1 cellular context compared by ENCODE assay signal in the genomic region with DNA sequence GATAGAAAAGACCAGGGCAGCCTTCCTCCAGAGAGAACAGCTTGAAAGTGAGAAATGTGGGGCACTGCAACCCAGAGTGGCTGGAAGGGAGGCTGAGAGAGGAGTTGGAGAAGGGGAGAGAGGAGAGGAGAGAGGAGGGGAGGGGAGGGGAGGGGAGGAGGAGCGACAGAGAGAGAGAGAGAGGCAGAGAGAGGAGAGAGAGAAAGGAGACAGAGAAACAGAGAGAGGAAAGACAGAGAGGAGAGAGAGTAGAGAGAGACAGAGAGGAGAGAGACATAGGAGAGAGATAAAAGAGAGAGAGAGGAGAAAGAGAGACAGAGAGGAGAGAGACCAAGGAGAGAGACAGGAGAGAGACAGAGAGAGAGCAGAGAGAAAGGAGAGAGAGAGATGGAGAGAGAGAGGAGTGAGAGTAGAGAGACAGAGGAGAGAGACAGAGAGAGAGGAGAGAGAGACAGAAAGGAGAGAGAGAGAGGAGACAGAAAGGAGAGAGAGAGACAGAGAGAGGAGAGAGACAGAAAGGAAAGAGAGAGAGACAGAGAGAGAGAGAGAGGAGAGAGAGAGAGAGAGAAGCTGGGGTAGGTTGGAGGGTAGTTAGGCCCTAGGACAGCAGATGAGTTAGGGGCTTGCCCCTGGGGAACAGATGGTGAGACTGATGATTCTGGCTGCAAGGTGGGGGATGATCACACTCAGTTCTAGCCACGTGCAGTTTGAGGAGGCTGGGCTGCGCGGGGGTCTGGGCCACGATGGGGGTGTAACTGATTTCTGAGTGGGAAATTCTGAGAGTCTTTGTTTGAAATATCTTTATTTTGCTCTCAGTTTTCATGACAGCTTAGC.
TF ChIP-seq lines count a peak whose summit lies in the region.

No MANE protein-coding gene starts in this region.

TF ChIP-seq in GM23338, 12 proteins besides CTCF, POLR2A, EP300 and RAD21 (continued from another document):
- TF ChIP-seq ZNF114 (CRISPR knock-in tag; IDR thresholded peaks at IDR 0.05) (no peak), CREB1 (CRISPR knock-in tag; IDR thresholded peaks at IDR 0.05; ENCODE audit: low read depth) (no peak), NANOG (IDR thresholded peaks at IDR 0.05; ENCODE audit: borderline replicate concordance) (no peak), STAT1 (IDR thresholded peaks at IDR 0.05; ENCODE audit: unreplicated experiment) (no peak), EZH2 (IDR thresholded peaks at IDR 0.05; ENCODE audit: low read depth, unreplicated experiment) (no peak), EZH2phosphoT487 (IDR thresholded peaks at IDR 0.05; ENCODE audit: unreplicated experiment) (no peak), JUNB (IDR thresholded peaks at IDR 0.05; ENCODE audit: unreplicated experiment) (no peak), POLR2AphosphoS5 (IDR thresholded peaks at IDR 0.05; ENCODE audit: low read depth) (no peak)
- TF ChIP-seq, protein P1, sequence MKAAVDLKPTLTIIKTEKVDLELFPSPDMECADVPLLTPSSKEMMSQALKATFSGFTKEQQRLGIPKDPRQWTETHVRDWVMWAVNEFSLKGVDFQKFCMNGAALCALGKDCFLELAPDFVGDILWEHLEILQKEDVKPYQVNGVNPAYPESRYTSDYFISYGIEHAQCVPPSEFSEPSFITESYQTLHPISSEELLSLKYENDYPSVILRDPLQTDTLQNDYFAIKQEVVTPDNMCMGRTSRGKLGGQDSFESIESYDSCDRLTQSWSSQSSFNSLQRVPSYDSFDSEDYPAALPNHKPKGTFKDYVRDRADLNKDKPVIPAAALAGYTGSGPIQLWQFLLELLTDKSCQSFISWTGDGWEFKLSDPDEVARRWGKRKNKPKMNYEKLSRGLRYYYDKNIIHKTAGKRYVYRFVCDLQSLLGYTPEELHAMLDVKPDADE (IDR thresholded peaks at IDR 0.05): no peak
- TF ChIP-seq, protein P2, sequence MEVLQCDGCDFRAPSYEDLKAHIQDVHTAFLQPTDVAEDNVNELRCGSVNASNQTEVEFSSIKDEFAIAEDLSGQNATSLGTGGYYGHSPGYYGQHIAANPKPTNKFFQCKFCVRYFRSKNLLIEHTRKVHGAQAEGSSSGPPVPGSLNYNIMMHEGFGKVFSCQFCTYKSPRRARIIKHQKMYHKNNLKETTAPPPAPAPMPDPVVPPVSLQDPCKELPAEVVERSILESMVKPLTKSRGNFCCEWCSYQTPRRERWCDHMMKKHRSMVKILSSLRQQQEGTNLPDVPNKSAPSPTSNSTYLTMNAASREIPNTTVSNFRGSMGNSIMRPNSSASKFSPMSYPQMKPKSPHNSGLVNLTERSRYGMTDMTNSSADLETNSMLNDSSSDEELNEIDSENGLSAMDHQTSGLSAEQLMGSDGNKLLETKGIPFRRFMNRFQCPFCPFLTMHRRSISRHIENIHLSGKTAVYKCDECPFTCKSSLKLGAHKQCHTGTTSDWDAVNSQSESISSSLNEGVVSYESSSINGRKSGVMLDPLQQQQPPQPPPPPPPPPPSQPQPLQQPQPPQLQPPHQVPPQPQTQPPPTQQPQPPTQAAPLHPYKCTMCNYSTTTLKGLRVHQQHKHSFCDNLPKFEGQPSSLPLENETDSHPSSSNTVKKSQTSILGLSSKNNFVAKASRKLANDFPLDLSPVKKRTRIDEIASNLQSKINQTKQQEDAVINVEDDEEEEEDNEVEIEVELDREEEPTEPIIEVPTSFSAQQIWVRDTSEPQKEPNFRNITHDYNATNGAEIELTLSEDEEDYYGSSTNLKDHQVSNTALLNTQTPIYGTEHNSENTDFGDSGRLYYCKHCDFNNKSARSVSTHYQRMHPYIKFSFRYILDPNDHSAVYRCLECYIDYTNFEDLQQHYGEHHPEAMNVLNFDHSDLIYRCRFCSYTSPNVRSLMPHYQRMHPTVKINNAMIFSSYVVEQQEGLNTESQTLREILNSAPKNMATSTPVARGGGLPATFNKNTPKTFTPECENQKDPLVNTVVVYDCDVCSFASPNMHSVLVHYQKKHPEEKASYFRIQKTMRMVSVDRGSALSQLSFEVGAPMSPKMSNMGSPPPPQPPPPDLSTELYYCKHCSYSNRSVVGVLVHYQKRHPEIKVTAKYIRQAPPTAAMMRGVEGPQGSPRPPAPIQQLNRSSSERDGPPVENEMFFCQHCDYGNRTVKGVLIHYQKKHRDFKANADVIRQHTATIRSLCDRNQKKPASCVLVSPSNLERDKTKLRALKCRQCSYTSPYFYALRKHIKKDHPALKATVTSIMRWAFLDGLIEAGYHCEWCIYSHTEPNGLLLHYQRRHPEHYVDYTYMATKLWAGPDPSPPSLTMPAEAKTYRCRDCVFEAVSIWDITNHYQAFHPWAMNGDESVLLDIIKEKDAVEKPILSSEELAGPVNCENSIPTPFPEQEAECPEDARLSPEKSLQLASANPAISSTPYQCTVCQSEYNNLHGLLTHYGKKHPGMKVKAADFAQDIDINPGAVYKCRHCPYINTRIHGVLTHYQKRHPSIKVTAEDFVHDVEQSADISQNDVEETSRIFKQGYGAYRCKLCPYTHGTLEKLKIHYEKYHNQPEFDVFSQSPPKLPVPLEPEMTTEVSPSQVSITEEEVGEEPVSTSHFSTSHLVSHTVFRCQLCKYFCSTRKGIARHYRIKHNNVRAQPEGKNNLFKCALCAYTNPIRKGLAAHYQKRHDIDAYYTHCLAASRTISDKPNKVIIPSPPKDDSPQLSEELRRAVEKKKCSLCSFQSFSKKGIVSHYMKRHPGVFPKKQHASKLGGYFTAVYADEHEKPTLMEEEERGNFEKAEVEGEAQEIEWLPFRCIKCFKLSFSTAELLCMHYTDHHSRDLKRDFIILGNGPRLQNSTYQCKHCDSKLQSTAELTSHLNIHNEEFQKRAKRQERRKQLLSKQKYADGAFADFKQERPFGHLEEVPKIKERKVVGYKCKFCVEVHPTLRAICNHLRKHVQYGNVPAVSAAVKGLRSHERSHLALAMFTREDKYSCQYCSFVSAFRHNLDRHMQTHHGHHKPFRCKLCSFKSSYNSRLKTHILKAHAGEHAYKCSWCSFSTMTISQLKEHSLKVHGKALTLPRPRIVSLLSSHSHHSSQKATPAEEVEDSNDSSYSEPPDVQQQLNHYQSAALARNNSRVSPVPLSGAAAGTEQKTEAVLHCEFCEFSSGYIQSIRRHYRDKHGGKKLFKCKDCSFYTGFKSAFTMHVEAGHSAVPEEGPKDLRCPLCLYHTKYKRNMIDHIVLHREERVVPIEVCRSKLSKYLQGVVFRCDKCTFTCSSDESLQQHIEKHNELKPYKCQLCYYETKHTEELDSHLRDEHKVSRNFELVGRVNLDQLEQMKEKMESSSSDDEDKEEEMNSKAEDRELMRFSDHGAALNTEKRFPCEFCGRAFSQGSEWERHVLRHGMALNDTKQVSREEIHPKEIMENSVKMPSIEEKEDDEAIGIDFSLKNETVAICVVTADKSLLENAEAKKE (CRISPR knock-in tag; IDR thresholded peaks at IDR 0.05): no peak
- TF ChIP-seq, protein P3, sequence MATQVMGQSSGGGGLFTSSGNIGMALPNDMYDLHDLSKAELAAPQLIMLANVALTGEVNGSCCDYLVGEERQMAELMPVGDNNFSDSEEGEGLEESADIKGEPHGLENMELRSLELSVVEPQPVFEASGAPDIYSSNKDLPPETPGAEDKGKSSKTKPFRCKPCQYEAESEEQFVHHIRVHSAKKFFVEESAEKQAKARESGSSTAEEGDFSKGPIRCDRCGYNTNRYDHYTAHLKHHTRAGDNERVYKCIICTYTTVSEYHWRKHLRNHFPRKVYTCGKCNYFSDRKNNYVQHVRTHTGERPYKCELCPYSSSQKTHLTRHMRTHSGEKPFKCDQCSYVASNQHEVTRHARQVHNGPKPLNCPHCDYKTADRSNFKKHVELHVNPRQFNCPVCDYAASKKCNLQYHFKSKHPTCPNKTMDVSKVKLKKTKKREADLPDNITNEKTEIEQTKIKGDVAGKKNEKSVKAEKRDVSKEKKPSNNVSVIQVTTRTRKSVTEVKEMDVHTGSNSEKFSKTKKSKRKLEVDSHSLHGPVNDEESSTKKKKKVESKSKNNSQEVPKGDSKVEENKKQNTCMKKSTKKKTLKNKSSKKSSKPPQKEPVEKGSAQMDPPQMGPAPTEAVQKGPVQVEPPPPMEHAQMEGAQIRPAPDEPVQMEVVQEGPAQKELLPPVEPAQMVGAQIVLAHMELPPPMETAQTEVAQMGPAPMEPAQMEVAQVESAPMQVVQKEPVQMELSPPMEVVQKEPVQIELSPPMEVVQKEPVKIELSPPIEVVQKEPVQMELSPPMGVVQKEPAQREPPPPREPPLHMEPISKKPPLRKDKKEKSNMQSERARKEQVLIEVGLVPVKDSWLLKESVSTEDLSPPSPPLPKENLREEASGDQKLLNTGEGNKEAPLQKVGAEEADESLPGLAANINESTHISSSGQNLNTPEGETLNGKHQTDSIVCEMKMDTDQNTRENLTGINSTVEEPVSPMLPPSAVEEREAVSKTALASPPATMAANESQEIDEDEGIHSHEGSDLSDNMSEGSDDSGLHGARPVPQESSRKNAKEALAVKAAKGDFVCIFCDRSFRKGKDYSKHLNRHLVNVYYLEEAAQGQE (IDR thresholded peaks at IDR 0.05; ENCODE audit: unreplicated experiment): no peak
